1 cellular context compared by ENCODE assay signal in genomic region chr2:169928463-169928864, GRCh38.
A peak's percentile ranks its signal among the peaks of the same experiment; 100 is the strongest.
TF ChIP-seq lines count a peak whose summit lies in the region.

No MANE protein-coding gene starts in this region.

TF ChIP-seq in K562, 482 proteins besides CTCF, POLR2A, EP300 and RAD21 (continued from another document):
- TF ChIP-seq REST (CRISPR knock-in tag; IDR thresholded peaks at IDR 0.05; ENCODE audit: low read depth) = no peak
- no peak for TF ChIP-seq KLF16 (IDR thresholded peaks at IDR 0.05)
- TF ChIP-seq RBM22 (IDR thresholded peaks at IDR 0.05; ENCODE audit: low read depth, low read length, poor library complexity, severe bottlenecking) = no peak
- no peak for TF ChIP-seq GTF2B (IDR thresholded peaks at IDR 0.05; ENCODE audit: extremely low read depth, insufficient read length)
- no peak for TF ChIP-seq ZBTB2 (IDR thresholded peaks at IDR 0.05)
- TF ChIP-seq SMC3 (conservative IDR thresholded peaks at IDR 0.05; ENCODE audit: insufficient read depth, low read depth, low read length) = peak; percentile 55
- TF ChIP-seq ZNF436 (CRISPR knock-in tag; IDR thresholded peaks at IDR 0.05) = no peak
- peak; percentile 89 for TF ChIP-seq MAFK (IDR thresholded peaks at IDR 0.05; ENCODE audit: low read length)
- TF ChIP-seq BRF1 (IDR thresholded peaks at IDR 0.05; ENCODE audit: borderline replicate concordance, extremely low read depth, insufficient read length) = no peak
- no peak for TF ChIP-seq MLLT1 (IDR thresholded peaks at IDR 0.05)
- TF ChIP-seq MEIS2 (IDR thresholded peaks at IDR 0.05; ENCODE audit: partially characterized antibody) = no peak
- no peak for TF ChIP-seq U2AF1 (optimal IDR thresholded peaks at IDR 0.05; ENCODE audit: low read depth, low read length)
- no peak for TF ChIP-seq E4F1 (CRISPR knock-in tag; IDR thresholded peaks at IDR 0.05; ENCODE audit: borderline replicate concordance)
- TF ChIP-seq SMARCC2 (IDR thresholded peaks at IDR 0.05; ENCODE audit: low read depth) = no peak
- no peak for TF ChIP-seq ZNF449 (CRISPR knock-in tag; IDR thresholded peaks at IDR 0.05)
- no peak for TF ChIP-seq NCOA2 (IDR thresholded peaks at IDR 0.05; ENCODE audit: partially characterized antibody in 2 of 2)
- no peak for TF ChIP-seq RBM25 (IDR thresholded peaks at IDR 0.05; ENCODE audit: low read depth, low read length, severe bottlenecking)
- TF ChIP-seq MAFG (tag; conservative IDR thresholded peaks at IDR 0.05) = peak; percentile 86
- no peak for TF ChIP-seq FOS (IDR thresholded peaks at IDR 0.05; ENCODE audit: extremely low read depth, insufficient read length)
- TF ChIP-seq GABPB1 (CRISPR knock-in tag; IDR thresholded peaks at IDR 0.05) = no peak
- peak; percentile 52; the same call in 1 of the 2 replicates for TF ChIP-seq POLR2H (tag; IDR thresholded peaks at IDR 0.05; ENCODE audit: low read depth)
- peak; percentile 47; the same call in 1 of the 2 replicates for TF ChIP-seq CC2D1A (IDR thresholded peaks at IDR 0.05)
- no peak for TF ChIP-seq RNF2 (IDR thresholded peaks at IDR 0.05)
- no peak for TF ChIP-seq PPARD (CRISPR knock-in tag; IDR thresholded peaks at IDR 0.05)
- TF ChIP-seq ZNF707 (CRISPR knock-in tag; conservative IDR thresholded peaks at IDR 0.05) = no peak
- no peak for TF ChIP-seq BMI1 (IDR thresholded peaks at IDR 0.05; ENCODE audit: low read length)
- TF ChIP-seq TSHZ1 (CRISPR knock-in tag; IDR thresholded peaks at IDR 0.05) = no peak
- TF ChIP-seq ARID4B (CRISPR knock-in tag; IDR thresholded peaks at IDR 0.05) = no peak
- TF ChIP-seq NFRKB (IDR thresholded peaks at IDR 0.05; ENCODE audit: low read depth) = no peak
- TF ChIP-seq HDAC3 (IDR thresholded peaks at IDR 0.05; ENCODE audit: borderline replicate concordance, partially characterized antibody) = no peak
- no peak for TF ChIP-seq NBN (IDR thresholded peaks at IDR 0.05; ENCODE audit: low read depth)
- TF ChIP-seq U2AF2 (optimal IDR thresholded peaks at IDR 0.05; ENCODE audit: low read depth, low read length) = no peak
- no peak for TF ChIP-seq ZNF121 (CRISPR knock-in tag; conservative IDR thresholded peaks at IDR 0.05)
- TF ChIP-seq SP1 (CRISPR knock-in tag; IDR thresholded peaks at IDR 0.05) = peak; percentile 34; the same call in 1 of the 2 replicates
- TF ChIP-seq ZNF253 (CRISPR knock-in tag; conservative IDR thresholded peaks at IDR 0.05) = no peak
